10 cellular contexts compared by ENCODE assay signal in the genomic region with DNA sequence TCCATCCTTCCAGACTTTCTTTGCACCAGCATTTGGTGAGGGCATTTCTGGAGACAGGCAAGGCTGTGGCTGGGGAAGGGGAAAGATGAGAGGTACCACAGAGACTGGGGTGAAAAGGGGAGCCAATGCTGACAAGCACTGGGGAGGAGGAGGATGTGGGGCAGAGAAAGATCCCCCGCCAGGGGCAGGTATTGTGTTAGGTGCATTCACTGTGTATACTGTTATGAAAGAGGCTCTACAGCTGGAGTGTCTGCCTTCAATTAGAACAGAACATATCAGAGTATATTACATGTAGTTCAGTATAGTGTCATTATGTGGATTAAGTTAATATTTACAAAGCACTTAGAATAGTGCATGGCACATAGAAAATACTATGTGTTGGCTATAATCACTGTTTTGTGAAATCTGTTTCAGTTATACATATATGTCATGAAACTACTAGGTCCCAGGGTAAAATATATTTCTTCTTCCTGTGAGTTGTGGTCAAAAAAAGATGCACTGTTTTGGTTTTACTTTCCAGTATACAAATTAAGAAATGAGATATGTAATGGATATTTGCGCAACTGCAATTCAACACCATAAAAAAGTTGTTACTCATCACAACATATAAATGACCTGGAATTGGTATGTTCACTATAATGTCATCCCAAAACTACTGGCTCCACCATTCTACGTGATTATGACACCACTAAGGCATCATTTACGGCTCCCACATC.
DNase-seq lines count a peak whose midpoint lies in the region; ATAC-seq and TF ChIP-seq lines count a peak whose summit lies in the region.
"Had no signal": no experiment of that assay in that cellular context is flagged by ENCODE, and none has a peak within 500 bp of the region (broad histone marks: within the 10 kb centered on the region; RNA-seq: fewer than 3 reads in every experiment).

No MANE protein-coding gene starts in this region.

- DNase-seq in EH (ENCODE audit: low read depth) (peak; percentile 23), NCI-H69 (lab: John Stamatoyannopoulos, UW) (peak; percentile 66), activated T-cell treated with anti-CD3 and anti-CD28 coated beads for 4 hours (no peak), activated gamma-delta T cell treated with Interleukin-2 at 50 U/mL for 16 hours (no peak)
- DNase-seq in effector CD8-positive, alpha-beta T cell (lab: John Stamatoyannopoulos, UW) = no peak
- DNase-seq: adrenal gland, NCI-H1436 treated with DMSO at 0.1 percent for 48 hours had no signal

- ATAC-seq in GM19372 (IDR thresholded peaks at IDR 0.05; ENCODE audit: low read depth, unreplicated experiment) (peak; percentile 59), HG02970 (IDR thresholded peaks at IDR 0.05; ENCODE audit: low FRiP score, unreplicated experiment) (peak; percentile 51), SK-N-SH treated with all-trans-retinoic acid at 6 μM for 48 hours (no peak)

TF ChIP-seq in SK-N-SH treated with all-trans-retinoic acid at 6 μM for 48 hours, 23 proteins besides CTCF, POLR2A, EP300 and RAD21:
- TF ChIP-seq ZC3H10 (CRISPR knock-in tag; IDR thresholded peaks at IDR 0.05) (no peak), OSR1 (CRISPR knock-in tag; IDR thresholded peaks at IDR 0.05) (no peak), ZFP3 (CRISPR knock-in tag; IDR thresholded peaks at IDR 0.05) (no peak), ZNF565 (CRISPR knock-in tag; conservative IDR thresholded peaks at IDR 0.05; ENCODE audit: low read depth) (no peak), ISL1 (CRISPR knock-in tag; IDR thresholded peaks at IDR 0.05) (no peak), PPARA (CRISPR knock-in tag; IDR thresholded peaks at IDR 0.05; ENCODE audit: borderline replicate concordance) (no peak)
- TF ChIP-seq, protein P1, sequence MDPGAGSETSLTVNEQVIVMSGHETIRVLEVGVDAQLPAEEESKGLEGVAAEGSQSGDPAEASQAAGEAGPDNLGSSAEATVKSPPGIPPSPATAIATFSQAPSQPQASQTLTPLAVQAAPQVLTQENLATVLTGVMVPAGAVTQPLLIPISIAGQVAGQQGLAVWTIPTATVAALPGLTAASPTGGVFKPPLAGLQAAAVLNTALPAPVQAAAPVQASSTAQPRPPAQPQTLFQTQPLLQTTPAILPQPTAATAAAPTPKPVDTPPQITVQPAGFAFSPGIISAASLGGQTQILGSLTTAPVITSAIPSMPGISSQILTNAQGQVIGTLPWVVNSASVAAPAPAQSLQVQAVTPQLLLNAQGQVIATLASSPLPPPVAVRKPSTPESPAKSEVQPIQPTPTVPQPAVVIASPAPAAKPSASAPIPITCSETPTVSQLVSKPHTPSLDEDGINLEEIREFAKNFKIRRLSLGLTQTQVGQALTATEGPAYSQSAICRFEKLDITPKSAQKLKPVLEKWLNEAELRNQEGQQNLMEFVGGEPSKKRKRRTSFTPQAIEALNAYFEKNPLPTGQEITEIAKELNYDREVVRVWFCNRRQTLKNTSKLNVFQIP (CRISPR knock-in tag; IDR thresholded peaks at IDR 0.05; ENCODE audit: borderline replicate concordance, low read depth) = no peak

Comparison
In these comparisons a context has a peak if more than half of its experiments do, and no peak if none do; other contexts are left out.
1. DNase-seq: peak in EH (single experiment) and NCI-H69 (single experiment); none in activated T-cell treated with anti-CD3 and anti-CD28 coated beads for 4 hours (single experiment), effector CD8-positive, alpha-beta T cell (single experiment) and activated gamma-delta T cell treated with Interleukin-2 at 50 U/mL for 16 hours (single experiment).